9 cellular contexts compared by ENCODE assay signal in genomic region chr16:2019500-2019899, GRCh38. TPM values are rescaled to one million over a fixed set of nuclear protein-coding genes. Genes with fewer than 3 reads are reported as not detected.
DNase-seq lines count a peak whose midpoint lies in the region; ATAC-seq and TF ChIP-seq lines count a peak whose summit lies in the region.
"Had no signal": no experiment of that assay in that cellular context is flagged by ENCODE, and none has a peak within 500 bp of the region (broad histone marks: within the 10 kb centered on the region; RNA-seq: fewer than 3 reads in every experiment).

Gene NPW, plus strand, starts transcription at chr16:2019785.

- TF ChIP-seq POLR2A in GM18505 (IDR thresholded peaks at IDR 0.05; ENCODE audit: borderline replicate concordance, extremely low read depth, insufficient read depth, insufficient read length): no peak

- no peak within 1 kb of the TSS for H3K9ac ChIP-seq in smooth muscle cell (ENCODE audit: low read depth)

- DNase-seq in NCI-H2227 (lab: John Stamatoyannopoulos, UW; ENCODE audit: unreplicated experiment): peak; percentile 28
- DNase-seq in NCI-H2227 treated with DMSO at 0.1 percent for 48 hours (lab: John Stamatoyannopoulos, UW): no peak
- peak; percentile 69 for DNase-seq in NCI-H2171 treated with DMSO at 0.1 percent for 48 hours (lab: John Stamatoyannopoulos, UW)
- DNase-seq in choroid plexus epithelial cell (ENCODE audit: low read depth): no peak
- no peak for DNase-seq in smooth muscle cell (lab: John Stamatoyannopoulos, UW; ENCODE audit: unreplicated experiment)
- DNase-seq in DMS153 (lab: John Stamatoyannopoulos, UW): no peak

- ATAC-seq in HG02763 (IDR thresholded peaks at IDR 0.05; ENCODE audit: unreplicated experiment): no peak
- ATAC-seq in GM18505 (IDR thresholded peaks at IDR 0.05; ENCODE audit: unreplicated experiment): no peak

- H3K27me3 ChIP-seq in smooth muscle cell (ENCODE audit: low read depth): no peaks in the 10 kb centered on the region

- no peaks in the 10 kb centered on the region for H3F3A ChIP-seq in smooth muscle cell (ENCODE audit: low read depth)

- H3K4me2 ChIP-seq in smooth muscle cell: peak within 1 kb of the TSS; percentile 88

- no peak within 1 kb of the TSS for H3K27ac ChIP-seq in smooth muscle cell (ENCODE audit: low read depth)
- H3K27ac ChIP-seq: skin epidermis had no signal

- H3K36me3 ChIP-seq in smooth muscle cell (ENCODE audit: low read depth): no peaks in the 10 kb centered on the region

- H2AFZ ChIP-seq in smooth muscle cell (ENCODE audit: low read depth): peak within 1 kb of the TSS; percentile 62

- H3K4me3 ChIP-seq in choroid plexus epithelial cell (ENCODE audit: low read depth, low read length) (peak within 1 kb of the TSS; percentile 17), smooth muscle cell (peak within 1 kb of the TSS; percentile 38)

- H3K9me3 ChIP-seq in smooth muscle cell (replicated peaks; ENCODE audit: low read depth): no peaks in the 10 kb centered on the region

- no peaks in the 10 kb centered on the region for H3K79me2 ChIP-seq in smooth muscle cell (ENCODE audit: low read depth)

- TF ChIP-seq CTCF in choroid plexus epithelial cell (conservative IDR thresholded peaks at IDR 0.05; ENCODE audit: low read depth, low read length): no peak
- TF ChIP-seq CTCF in smooth muscle cell (IDR thresholded peaks at IDR 0.05; ENCODE audit: borderline replicate concordance, insufficient read depth, poor library complexity, severe bottlenecking): no peak

- 9% methylated on average over 27 of the region's 31 CpGs for WGBS in smooth muscle cell (ENCODE audit: low lambda C conversion rate)

- H4K20me1 ChIP-seq in smooth muscle cell (ENCODE audit: low read depth): no peaks in the 10 kb centered on the region

- H3K4me1 ChIP-seq in smooth muscle cell (ENCODE audit: low read depth): peaks cover 15% of the 10 kb centered on the region

RNA-seq across cellular contexts. Expression of gene NPW, which starts in this region (rescaled TPM):
- total RNA-seq in smooth muscle cell: 13.1 and 30.9 TPM in 2 replicates
- 185 and 193 TPM in 2 replicates for polyA plus RNA-seq in smooth muscle cell

Comparison
In these comparisons a context has a peak if more than half of its experiments do, and no peak if none do; other contexts are left out.
1. DNase-seq: peak in NCI-H2227 (single experiment) and NCI-H2171 treated with DMSO at 0.1 percent for 48 hours (single experiment); none in NCI-H2227 treated with DMSO at 0.1 percent for 48 hours (single experiment), choroid plexus epithelial cell (single experiment), smooth muscle cell (single experiment) and DMS153 (single experiment).